18 cellular contexts compared by ENCODE assay signal in the genomic region with DNA sequence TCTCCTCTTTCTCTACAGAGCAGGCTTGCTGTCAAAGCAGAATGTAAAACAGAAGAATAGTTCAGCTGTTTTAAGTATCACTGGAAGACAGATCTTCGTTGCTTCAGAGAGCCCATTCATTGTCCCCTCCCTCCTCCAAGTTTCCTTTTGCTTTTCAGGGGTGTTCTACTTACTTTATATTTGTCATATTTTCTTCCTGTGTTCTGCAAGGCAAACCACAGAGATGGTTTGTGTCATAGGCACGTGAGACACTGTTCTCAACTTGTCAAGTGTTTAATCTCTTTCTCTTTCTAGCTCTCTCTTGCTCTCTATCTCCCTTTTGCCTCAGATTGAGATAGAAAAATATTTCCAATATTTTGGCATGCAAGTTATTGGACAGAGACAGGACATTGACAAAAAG.
A peak's percentile ranks its signal among the peaks of the same experiment; 100 is the strongest.
DNase-seq lines count a peak whose midpoint lies in the region; ATAC-seq and TF ChIP-seq lines count a peak whose summit lies in the region.
"Had no signal": no experiment of that assay in that cellular context is flagged by ENCODE, and none has a peak within 500 bp of the region (broad histone marks: within the 10 kb centered on the region; RNA-seq: fewer than 3 reads in every experiment).

No MANE protein-coding gene starts in this region.

- H3K4me1 Mint-ChIP-seq in activated naive CD8-positive, alpha-beta T cell treated with anti-CD3 and anti-CD28 coated beads for 36 hours, result no peaks in the 10 kb centered on the region
- no peaks in the 10 kb centered on the region for H3K4me1 Mint-ChIP-seq in type B pancreatic cell (ENCODE audit: unreplicated experiment)

- no peak overlapping the region for H3K27ac Mint-ChIP-seq in activated naive CD8-positive, alpha-beta T cell treated with anti-CD3 and anti-CD28 coated beads for 36 hours
- H3K27ac Mint-ChIP-seq in type B pancreatic cell, result no peak overlapping the region
- H3K27ac Mint-ChIP-seq: T-helper 1 cell treated with Interleukin-12 subunit alpha and Interleukin-12 subunit beta and Interleukin-4 antibody, amounts not matched to agents 30 μg/mL and 1 μg/mL, for 36 hours had no signal

- H3K4me3 Mint-ChIP-seq in activated naive CD8-positive, alpha-beta T cell treated with anti-CD3 and anti-CD28 coated beads for 36 hours, result no peak overlapping the region
- no peak overlapping the region for H3K4me3 Mint-ChIP-seq in type B pancreatic cell
- H3K4me3 Mint-ChIP-seq: T-helper 1 cell treated with Interleukin-12 subunit alpha and Interleukin-12 subunit beta and Interleukin-4 antibody, amounts not matched to agents 30 μg/mL and 1 μg/mL, for 36 hours had no signal

- peak; percentile 28 for DNase-seq in Jurkat, Clone E6-1 (ENCODE audit: low read depth, low spot score)
- DNase-seq in SK-MEL-5 (ENCODE audit: low read depth, low spot score), result peak; percentile 1
- no peak for DNase-seq in activated naive CD8-positive, alpha-beta T cell treated with anti-CD3 and anti-CD28 coated beads for 36 hours
- DNase-seq in MG63, result no peak
- DNase-seq in type B pancreatic cell (ENCODE audit: extremely low spot score, unreplicated experiment), result no peak
- DNase-seq: GDM1, GM23248, NCI-H1092 treated with DMSO at 0.1 percent for 48 hours, NCI-H146, NCI-H2029, NCI-H226, NCI-H524, PC-3, Right ventricle myocardium superior had no signal

- ATAC-seq in GM18867 (IDR thresholded peaks at IDR 0.05; ENCODE audit: unreplicated experiment), result peak; percentile 81
- no peak for ATAC-seq in HG02852 (IDR thresholded peaks at IDR 0.05; ENCODE audit: unreplicated experiment)
- ATAC-seq: PC-3 had no signal

- no peaks in the 10 kb centered on the region for H3K36me3 ChIP-seq in MG63
- H3K36me3 ChIP-seq: HAP-1 had no signal

- H3K27me3 Mint-ChIP-seq in activated naive CD8-positive, alpha-beta T cell treated with anti-CD3 and anti-CD28 coated beads for 36 hours, result no peaks in the 10 kb centered on the region
- H3K27me3 Mint-ChIP-seq in type B pancreatic cell, result peaks cover 3% of the 10 kb centered on the region

- in situ Hi-C loops in SK-MEL-5 (cut with HindIII; ENCODE audit: low pct_unique_long_range_greater_than_20kb, low sequenced_read_pairs), result no loop called here

- H3K27me3 ChIP-seq in MG63, result no peaks in the 10 kb centered on the region

- H3K4me3 ChIP-seq in Jurkat, Clone E6-1 (ENCODE audit: low read length), result no peak overlapping the region
- H3K4me3 ChIP-seq in MG63, result no peak overlapping the region
- H3K4me3 ChIP-seq: GM23248, HAP-1 had no signal

- H3K9me3 ChIP-seq in MG63, result 0 out of 2 replicates have a peak, but pooled peaks cover 2% of the 10 kb centered on the region
- H3K9me3 ChIP-seq: HAP-1 had no signal

- TF ChIP-seq CTCF in type B pancreatic cell (conservative IDR thresholded peaks at IDR 0.05), result no peak

- no peaks in the 10 kb centered on the region for H3K36me3 Mint-ChIP-seq in activated naive CD8-positive, alpha-beta T cell treated with anti-CD3 and anti-CD28 coated beads for 36 hours
- no peaks in the 10 kb centered on the region for H3K36me3 Mint-ChIP-seq in type B pancreatic cell

- no peaks in the 10 kb centered on the region for H3K9me3 Mint-ChIP-seq in activated naive CD8-positive, alpha-beta T cell treated with anti-CD3 and anti-CD28 coated beads for 36 hours
- no peaks in the 10 kb centered on the region for H3K9me3 Mint-ChIP-seq in type B pancreatic cell
- H3K9me3 Mint-ChIP-seq: T-helper 1 cell treated with Interleukin-12 subunit alpha and Interleukin-12 subunit beta and Interleukin-4 antibody, amounts not matched to agents 30 μg/mL and 1 μg/mL, for 36 hours had no signal

Comparison
In these comparisons a context has a peak if more than half of its experiments do, and no peak if none do; other contexts are left out.
1. DNase-seq: peak in Jurkat, Clone E6-1 (single experiment) and SK-MEL-5 (single experiment); none in activated naive CD8-positive, alpha-beta T cell treated with anti-CD3 and anti-CD28 coated beads for 36 hours (single experiment), MG63 (single experiment) and type B pancreatic cell (single experiment).